Comparison of ENCODE assay signal across 8 cellular contexts in the genomic region with DNA sequence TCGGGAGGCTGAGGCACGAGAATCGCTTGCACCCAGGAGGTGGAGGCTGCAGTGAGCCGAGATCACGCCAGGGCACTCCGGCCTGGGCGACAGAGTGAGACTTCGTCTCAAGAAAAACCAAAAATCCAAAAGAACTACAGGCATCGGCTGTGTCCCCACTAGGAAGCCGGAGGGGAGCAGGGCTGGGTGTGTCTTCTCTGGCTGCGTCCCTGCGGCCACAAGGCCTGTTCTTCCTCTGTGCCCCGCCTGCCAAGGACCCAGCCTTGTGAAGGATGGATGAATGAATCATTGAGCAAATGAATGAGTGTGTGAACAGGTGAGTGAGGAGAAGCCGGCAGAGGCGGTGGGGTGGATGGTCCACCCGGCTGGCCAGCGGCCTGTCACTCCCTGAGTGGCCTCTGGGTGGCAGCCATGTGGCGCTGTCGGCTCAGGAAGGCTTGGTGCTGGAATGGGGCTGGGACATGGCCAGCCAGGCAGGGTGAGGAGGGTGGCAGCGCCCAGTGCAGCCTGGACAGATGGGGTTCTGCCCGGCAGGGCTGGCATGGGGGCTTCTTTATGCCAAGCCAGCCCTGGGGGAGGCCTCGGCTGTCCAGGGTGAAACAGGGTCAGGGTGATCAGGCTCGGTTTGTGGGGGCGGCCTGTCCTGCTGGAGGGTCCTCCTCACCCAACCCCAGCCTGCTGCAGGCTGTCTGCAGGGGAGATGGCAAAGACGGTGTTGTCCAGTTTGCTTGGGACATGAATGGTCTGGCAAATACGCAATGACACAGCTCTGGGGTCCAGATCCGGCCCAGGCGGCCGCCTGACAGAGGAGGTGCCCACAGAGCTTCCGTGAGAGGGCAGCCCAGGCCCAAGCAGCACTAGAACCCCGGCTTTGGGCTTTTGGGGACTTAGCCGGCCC. TPM values are rescaled to one million over a fixed set of nuclear protein-coding genes. Genes with fewer than 3 reads are reported as not detected.
DNase-seq lines count a peak whose midpoint lies in the region; ATAC-seq and TF ChIP-seq lines count a peak whose summit lies in the region.

No MANE protein-coding gene starts in this region.

- peaks cover 24% of the 10 kb centered on the region for H3K27me3 Mint-ChIP-seq in Calu3 (ENCODE audit: unreplicated experiment)
- peaks cover 7% of the 10 kb centered on the region for H3K27me3 Mint-ChIP-seq in endodermal cell (ENCODE audit: insufficient read depth)

- no peaks in the 10 kb centered on the region for H3K9me3 ChIP-seq in endodermal cell (ENCODE audit: control insufficient read depth, low read length)

- BruUV-seq in Calu3 (replicated peaks; lab: Mats Ljungman, UMichigan): no TSS peak

- no peak overlapping the region for H3K9ac ChIP-seq in endodermal cell (ENCODE audit: extremely low read depth, low read length, poor library complexity, severe bottlenecking)

- CTCF ChIA-PET in Calu3 (lab: Charles Lee): interaction anchor here (2.5 kb wide), 1 partner anchor 88 kb away, joined by 7 read pairs; no protein-coding TSS in a partner anchor

- H3K36me3 ChIP-seq in endodermal cell (ENCODE audit: control insufficient read depth, insufficient read depth, low read length): no peaks in the 10 kb centered on the region

- DNase-seq in Calu3: peak; percentile 94
- peak; percentile 95 for DNase-seq in HT-29 (ENCODE audit: low spot score)
- DNase-seq in NOMO-1 treated with DMSO at 0.1 percent for 48 hours (lab: John Stamatoyannopoulos, UW; ENCODE audit: unreplicated experiment): peak; percentile 67
- peak; percentile 88 for DNase-seq in activated CD8-positive, alpha-beta memory T cell treated with anti-CD3 and anti-CD28 coated beads for 24 hours
- DNase-seq in endodermal cell: peak; percentile 98
- peak; percentile 86 for DNase-seq in midbrain (lab: John Stamatoyannopoulos, UW)
- DNase-seq in stimulated activated CD8-positive, alpha-beta memory T cell treated with anti-CD3 and anti-CD28 coated beads, Interleukin-7, amount 100 ng/mL, for 4 hours (ENCODE audit: low read depth in 2 of 2): peak; percentile 18 to 40

- intact Hi-C loops in Calu3 (cut with micrococcal nuclease; ENCODE audit: unreplicated experiment): no loop called here

- H3K9me3 Mint-ChIP-seq in Calu3 (ENCODE audit: low read depth, unreplicated experiment): no peaks in the 10 kb centered on the region
- H3K9me3 Mint-ChIP-seq in endodermal cell: no peaks in the 10 kb centered on the region

- H3K36me3 Mint-ChIP-seq in Calu3 (ENCODE audit: insufficient read depth, unreplicated experiment): peaks cover 28% of the 10 kb centered on the region
- no peaks in the 10 kb centered on the region for H3K36me3 Mint-ChIP-seq in endodermal cell (ENCODE audit: low read depth)

- TF ChIP-seq CTCF in Calu3 (IDR thresholded peaks at IDR 0.05; ENCODE audit: unreplicated experiment) (peak; percentile 96), endodermal cell (conservative IDR thresholded peaks at IDR 0.05) (peak; percentile 94)

- H3K4me1 ChIP-seq in endodermal cell (ENCODE audit: control insufficient read depth, insufficient read depth, low read length): no peaks in the 10 kb centered on the region

- 50 to 52% methylated on average over 21 to 32 of the region's 32 CpGs for WGBS in endodermal cell (ENCODE audit: insufficient coverage in 1 of 2, insufficient read length in 1 of 2), 2 experiments

- no peak overlapping the region for H3K27ac ChIP-seq in endodermal cell (ENCODE audit: low read depth, low read length)

- no peak for ATAC-seq in HG03175 (IDR thresholded peaks at IDR 0.05; ENCODE audit: unreplicated experiment)

- H3K27ac Mint-ChIP-seq in Calu3 (ENCODE audit: unreplicated experiment): peak overlapping the region; percentile 29
- no peak overlapping the region for H3K27ac Mint-ChIP-seq in endodermal cell

- no peak overlapping the region for H3K4me3 ChIP-seq in endodermal cell (ENCODE audit: low read length)

- H3K4me3 Mint-ChIP-seq in Calu3 (ENCODE audit: low read depth, unreplicated experiment) (peak overlapping the region; percentile 41), endodermal cell (no peak overlapping the region)

- H3K27me3 ChIP-seq in endodermal cell (ENCODE audit: control insufficient read depth, insufficient read depth, low read length, poor library complexity, severe bottlenecking): peaks cover 8% of the 10 kb centered on the region

- H3K4me1 Mint-ChIP-seq in Calu3 (ENCODE audit: low read depth, unreplicated experiment): peaks cover 21% of the 10 kb centered on the region
- H3K4me1 Mint-ChIP-seq in endodermal cell: peaks cover 2% of the 10 kb centered on the region

RNA-seq across cellular contexts. Expression of a gene that starts 21.7 kb away (rescaled TPM):
- total RNA-seq in Calu3 (2022): 66.5 and 72.3 TPM in 2 replicates
- total RNA-seq in HT-29 (2014; rRNA removed; shearing (Covaris generic)): 199 and 209 TPM in 2 replicates
- total RNA-seq in endodermal cell: 10 to 100 TPM; 24.8 to 37.6 TPM
- polyA plus RNA-seq in endodermal cell (2013, experiment 1 of 2): 13.3 TPM
- polyA plus RNA-seq in endodermal cell (2013, experiment 2 of 2): 12.0 TPM

RNA-seq across cellular contexts. Expression of a gene that starts 30.6 kb away (rescaled TPM):
- total RNA-seq in Calu3 (2022): 94.7 and 101 TPM in 2 replicates
- total RNA-seq in HT-29 (2014; rRNA removed; shearing (Covaris generic)): 72.5 and 88.4 TPM in 2 replicates
- total RNA-seq in endodermal cell: 100 to 1,000 TPM in 1 of 2 donors, 10 to 100 TPM in 1; 99.4 to 105 TPM
- polyA plus RNA-seq in endodermal cell (2013, experiment 1 of 2): 71.3 TPM
- 64.8 TPM for polyA plus RNA-seq in endodermal cell (2013, experiment 2 of 2)

RNA-seq across cellular contexts. Expression of a gene that starts 49.9 kb away (rescaled TPM):
- total RNA-seq in Calu3 (2022): 160 and 167 TPM in 2 replicates
- total RNA-seq in HT-29 (2014; rRNA removed; shearing (Covaris generic)): 177 and 183 TPM in 2 replicates
- 100 to 1,000 TPM; 114 to 130 TPM for total RNA-seq in endodermal cell
- polyA plus RNA-seq in endodermal cell (2013, experiment 1 of 2): 127 TPM
- 107 TPM for polyA plus RNA-seq in endodermal cell (2013, experiment 2 of 2)

RNA-seq across cellular contexts. Expression of a gene that starts 50.2 kb away (rescaled TPM):
- total RNA-seq in Calu3 (2022) (35.4 and 40.1 TPM in 2 replicates), endodermal cell (10 to 100 TPM; 41.2 to 47.8 TPM)
- 36.5 and 39.7 TPM in 2 replicates for total RNA-seq in HT-29 (2014; rRNA removed; shearing (Covaris generic))
- 51.0 TPM for polyA plus RNA-seq in endodermal cell (2013, experiment 1 of 2)
- polyA plus RNA-seq in endodermal cell (2013, experiment 2 of 2): 46.8 TPM

Comparison
In these comparisons a context has a peak if more than half of its experiments do, and no peak if none do; other contexts are left out.
1. DNase-seq: peak in every context shown above with its lines; median percentile 98 in endodermal cell; 95 in HT-29; 94 in Calu3; 88 in activated CD8-positive, alpha-beta memory T cell treated with anti-CD3 and anti-CD28 coated beads for 24 hours; 86 in midbrain; 67 in NOMO-1 treated with DMSO at 0.1 percent for 48 hours; 29 in stimulated activated CD8-positive, alpha-beta memory T cell treated with anti-CD3 and anti-CD28 coated beads, Interleukin-7, amount 100 ng/mL, for 4 hours.